ENCODE assay signal across 24 cellular contexts in the genomic region with DNA sequence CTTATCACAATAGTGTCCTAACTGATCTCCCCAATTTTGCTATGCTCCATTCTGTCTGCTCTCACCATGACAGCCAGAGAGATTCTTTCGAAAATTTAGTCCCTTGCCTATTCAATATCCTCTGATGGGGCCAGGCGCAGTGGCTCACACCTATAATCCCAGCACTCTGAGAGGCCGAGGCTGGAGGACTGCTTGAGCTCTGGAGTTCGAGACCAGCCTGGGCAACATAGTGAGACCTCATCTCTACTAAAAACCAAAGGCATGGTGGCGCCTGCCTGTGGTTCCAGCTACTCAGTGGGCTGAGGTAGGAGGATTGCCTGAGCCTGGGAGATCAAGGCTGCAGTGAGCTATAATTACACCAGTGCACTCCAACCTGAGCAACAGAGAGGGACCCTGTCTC. TPM values are rescaled to one million over a fixed set of nuclear protein-coding genes. Genes with fewer than 3 reads are reported as not detected.
"Had no signal": no experiment of that assay in that cellular context is flagged by ENCODE, and none has a peak within 500 bp of the region (broad histone marks: within the 10 kb centered on the region; RNA-seq: fewer than 3 reads in every experiment).

No MANE protein-coding gene starts in this region.

- ATAC-seq: K562 had no signal

- H3K27me3 ChIP-seq: SJSA1 had no signal

- H3K27ac Mint-ChIP-seq: IgD-negative memory B cell had no signal

- H3K27ac ChIP-seq: HL-60, KMS-11, SJSA1, SK-N-MC had no signal

- H3K4me3 Mint-ChIP-seq: IgD-negative memory B cell had no signal

- H3K36me3 Mint-ChIP-seq: IgD-negative memory B cell had no signal

- H3K9ac ChIP-seq: KMS-11 had no signal

- DNase-seq: Kasumi-1, MM.1S, NCI-H1092 treated with DMSO at 0.1 percent for 48 hours, NCI-H1436, NCI-H187, NCI-H2029, NCI-H2081 treated with DMSO at 0.1 percent for 48 hours, NCI-H2171, NCI-H226, NCI-H446, NCI-H510A, NCI-H524 treated with DMSO at 0.1 percent for 48 hours, NCI-H69, NCI-H774, Right ventricle myocardium superior, RPMI8226, SIG-M5 had no signal

- H3K4me3 ChIP-seq: K562, SJSA1, SK-N-MC had no signal

- H3K36me3 ChIP-seq: SJSA1 had no signal

RNA-seq across cellular contexts. Expression of gene PDZK1IP1, which starts 16.1 kb away (rescaled TPM):
- total RNA-seq: Right ventricle myocardium superior, SJSA1 had no signal

RNA-seq across cellular contexts. Expression of gene TAL1, which starts 26.1 kb away (rescaled TPM):
- total RNA-seq: M059J, SJSA1 had no signal
